In the genomic region with DNA sequence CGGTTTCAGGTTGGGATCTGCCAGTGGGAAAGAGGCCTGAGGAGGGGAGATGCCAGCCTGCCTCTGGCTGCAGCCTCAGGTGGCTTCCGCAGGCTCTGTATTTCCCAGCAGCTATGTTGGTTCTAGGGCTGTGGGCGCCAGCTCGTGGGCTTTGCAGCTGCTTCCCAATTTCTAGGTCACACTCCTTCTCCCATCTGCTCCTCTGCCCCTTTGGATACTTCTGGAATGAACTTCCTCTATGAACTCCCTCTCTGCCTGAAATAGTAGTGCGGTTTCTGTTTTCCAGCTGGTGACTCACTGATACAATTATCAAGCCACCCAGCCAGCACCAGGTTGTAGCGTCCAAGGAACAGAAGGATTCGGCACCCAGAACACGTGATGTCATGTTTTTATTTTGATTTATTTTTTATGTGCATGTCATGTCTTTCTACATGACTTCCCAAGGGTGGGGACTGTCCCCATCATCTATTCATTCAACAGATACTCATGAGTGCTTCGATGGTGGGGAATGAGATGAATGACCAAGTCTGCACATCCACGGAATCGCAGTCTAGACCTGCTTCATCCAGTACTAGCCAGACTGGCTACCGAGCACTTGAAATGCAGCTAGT, we compare ENCODE assay signal across 9 cellular contexts. TPM values are rescaled to one million over a fixed set of nuclear protein-coding genes. Genes with fewer than 3 reads are reported as not detected.
DNase-seq lines count a peak whose midpoint lies in the region; ATAC-seq, FAIRE-seq and TF ChIP-seq lines count a peak whose summit lies in the region.
"Had no signal": no experiment of that assay in that cellular context is flagged by ENCODE, and none has a peak within 500 bp of the region (broad histone marks: within the 10 kb centered on the region; RNA-seq: fewer than 3 reads in every experiment).

No MANE protein-coding gene starts in this region.

- H3K4me3 Mint-ChIP-seq in activated CD4-positive, alpha-beta T cell treated with anti-CD3 and anti-CD28 coated beads, Interleukin-2, amount 10 ng/mL, durations not matched to agents 24 days and 14 days: no peak overlapping the region
- no peak overlapping the region for H3K4me3 Mint-ChIP-seq in stimulated activated naive CD8-positive, alpha-beta T cell treated with anti-CD3 and anti-CD28 coated beads, Interleukin-15, amount 100 ng/mL, for 72 hours
- H3K4me3 Mint-ChIP-seq: naive B cell had no signal

- H3K27ac ChIP-seq in brain microvascular endothelial cell (peak overlapping the region; percentile 72), left lung (peak overlapping the region; percentile 33 to 46)

- no peak for TF ChIP-seq CTCF in brain microvascular endothelial cell (IDR thresholded peaks at IDR 0.05; ENCODE audit: low read depth, low read length, missing control alignments)
- TF ChIP-seq CTCF in left lung (IDR thresholded peaks at IDR 0.05): no peak

- peaks cover 14% of the 10 kb centered on the region for H3K36me3 ChIP-seq in brain microvascular endothelial cell (replicated peaks)
- peaks cover 0 to 25% of the 10 kb centered on the region in 2 donors for H3K36me3 ChIP-seq in left lung

- in situ Hi-C loops in brain microvascular endothelial cell (cut with HindIII; ENCODE audit: low pct_ligation_motif_present, low sequenced_read_pairs): no loop called here

- DNase-seq in NCI-H2196 (lab: John Stamatoyannopoulos, UW; ENCODE audit: unreplicated experiment) (peak; percentile 13), NCI-H2196 treated with DMSO at 0.1 percent for 48 hours (lab: John Stamatoyannopoulos, UW; ENCODE audit: unreplicated experiment) (no peak), brain microvascular endothelial cell (peak; percentile 76), left lung (peak in 1 of 2 donors; percentile 47), urothelium cell line (ENCODE audit: low spot score) (peak; percentile 89), AML-193 (lab: John Stamatoyannopoulos, UW) (no peak)
- DNase-seq in activated CD4-positive, alpha-beta T cell treated with anti-CD3 and anti-CD28 coated beads, Interleukin-2, amount 10 ng/mL, durations not matched to agents 24 days and 14 days: no peak
- no peak for DNase-seq in stimulated activated naive CD8-positive, alpha-beta T cell treated with anti-CD3 and anti-CD28 coated beads, Interleukin-15, amount 100 ng/mL, for 72 hours
- DNase-seq: naive B cell had no signal

- ATAC-seq in left lung: peak; percentile 36
- ATAC-seq in stimulated activated naive CD8-positive, alpha-beta T cell treated with anti-CD3 and anti-CD28 coated beads, Interleukin-15, amount 100 ng/mL, for 72 hours: no peak

- H3K9me3 Mint-ChIP-seq in activated CD4-positive, alpha-beta T cell treated with anti-CD3 and anti-CD28 coated beads, Interleukin-2, amount 10 ng/mL, durations not matched to agents 24 days and 14 days: no peaks in the 10 kb centered on the region
- no peaks in the 10 kb centered on the region for H3K9me3 Mint-ChIP-seq in stimulated activated naive CD8-positive, alpha-beta T cell treated with anti-CD3 and anti-CD28 coated beads, Interleukin-15, amount 100 ng/mL, for 72 hours
- H3K9me3 Mint-ChIP-seq: naive B cell had no signal

- no peak overlapping the region for H3K27ac Mint-ChIP-seq in activated CD4-positive, alpha-beta T cell treated with anti-CD3 and anti-CD28 coated beads, Interleukin-2, amount 10 ng/mL, durations not matched to agents 24 days and 14 days
- H3K27ac Mint-ChIP-seq in stimulated activated naive CD8-positive, alpha-beta T cell treated with anti-CD3 and anti-CD28 coated beads, Interleukin-15, amount 100 ng/mL, for 72 hours: peak overlapping the region in 1 of 2 donors; percentile 82

- no peak overlapping the region for H3K4me3 ChIP-seq in brain microvascular endothelial cell (ENCODE audit: low read depth, low read length)
- H3K4me3 ChIP-seq in left lung: no peak overlapping the region

- H3K9me3 ChIP-seq in left lung: no peaks in the 10 kb centered on the region

- intact Hi-C loops in left lung (cut with DNase I): no loop called here
- intact Hi-C loops in activated CD4-positive, alpha-beta T cell treated with anti-CD3 and anti-CD28 coated beads, Interleukin-2, amount 10 ng/mL, durations not matched to agents 24 days and 14 days (cut with micrococcal nuclease): no loop called here

- H3K27me3 ChIP-seq in brain microvascular endothelial cell (replicated peaks): no peaks in the 10 kb centered on the region
- no peaks in the 10 kb centered on the region for H3K27me3 ChIP-seq in left lung

- no peaks in the 10 kb centered on the region for H3K36me3 Mint-ChIP-seq in activated CD4-positive, alpha-beta T cell treated with anti-CD3 and anti-CD28 coated beads, Interleukin-2, amount 10 ng/mL, durations not matched to agents 24 days and 14 days (ENCODE audit: low read depth)
- H3K36me3 Mint-ChIP-seq: naive B cell had no signal

- H3K4me1 ChIP-seq in left lung: peaks cover 8 to 17% of the 10 kb centered on the region in 2 donors

- H3K4me1 Mint-ChIP-seq in activated CD4-positive, alpha-beta T cell treated with anti-CD3 and anti-CD28 coated beads, Interleukin-2, amount 10 ng/mL, durations not matched to agents 24 days and 14 days: peaks cover 8% of the 10 kb centered on the region
- peaks cover 7% of the 10 kb centered on the region for H3K4me1 Mint-ChIP-seq in stimulated activated naive CD8-positive, alpha-beta T cell treated with anti-CD3 and anti-CD28 coated beads, Interleukin-15, amount 100 ng/mL, for 72 hours
- H3K4me1 Mint-ChIP-seq: naive B cell had no signal

- H3K27me3 Mint-ChIP-seq in activated CD4-positive, alpha-beta T cell treated with anti-CD3 and anti-CD28 coated beads, Interleukin-2, amount 10 ng/mL, durations not matched to agents 24 days and 14 days: no peaks in the 10 kb centered on the region
- no peaks in the 10 kb centered on the region for H3K27me3 Mint-ChIP-seq in stimulated activated naive CD8-positive, alpha-beta T cell treated with anti-CD3 and anti-CD28 coated beads, Interleukin-15, amount 100 ng/mL, for 72 hours

- no peak for FAIRE-seq in urothelium cell line (lab: Jason Lieb, UNC)

RNA-seq across cellular contexts. Expression of a gene that starts 38.0 kb away (rescaled TPM):
- total RNA-seq in left lung: 100 to 1,000 TPM; 174 to 391 TPM
- 0.05 TPM in 1 of 2 replicates, not detected in the other for total RNA-seq in activated CD4-positive, alpha-beta T cell treated with anti-CD3 and anti-CD28 coated beads, Interleukin-2, amount 10 ng/mL, durations not matched to agents 24 days and 14 days

Comparison
In these comparisons a context has a peak if more than half of its experiments do, and no peak if none do; other contexts are left out.
1. DNase-seq: peak in NCI-H2196 (single experiment), brain microvascular endothelial cell (single experiment) and urothelium cell line (single experiment); none in NCI-H2196 treated with DMSO at 0.1 percent for 48 hours (single experiment), activated CD4-positive, alpha-beta T cell treated with anti-CD3 and anti-CD28 coated beads, Interleukin-2, amount 10 ng/mL, durations not matched to agents 24 days and 14 days (single experiment), AML-193 (0 of 2) and stimulated activated naive CD8-positive, alpha-beta T cell treated with anti-CD3 and anti-CD28 coated beads, Interleukin-15, amount 100 ng/mL, for 72 hours (0 of 2).
2. RNA of a gene that starts 38.0 kb away (total RNA-seq): 174 to 391 TPM in left lung; 0.05 TPM in activated CD4-positive, alpha-beta T cell treated with anti-CD3 and anti-CD28 coated beads, Interleukin-2, amount 10 ng/mL, durations not matched to agents 24 days and 14 days; every median in the first group is over 100 times any median in the second.